Comparison of ENCODE assay signal across 18 cellular contexts in the genomic region with DNA sequence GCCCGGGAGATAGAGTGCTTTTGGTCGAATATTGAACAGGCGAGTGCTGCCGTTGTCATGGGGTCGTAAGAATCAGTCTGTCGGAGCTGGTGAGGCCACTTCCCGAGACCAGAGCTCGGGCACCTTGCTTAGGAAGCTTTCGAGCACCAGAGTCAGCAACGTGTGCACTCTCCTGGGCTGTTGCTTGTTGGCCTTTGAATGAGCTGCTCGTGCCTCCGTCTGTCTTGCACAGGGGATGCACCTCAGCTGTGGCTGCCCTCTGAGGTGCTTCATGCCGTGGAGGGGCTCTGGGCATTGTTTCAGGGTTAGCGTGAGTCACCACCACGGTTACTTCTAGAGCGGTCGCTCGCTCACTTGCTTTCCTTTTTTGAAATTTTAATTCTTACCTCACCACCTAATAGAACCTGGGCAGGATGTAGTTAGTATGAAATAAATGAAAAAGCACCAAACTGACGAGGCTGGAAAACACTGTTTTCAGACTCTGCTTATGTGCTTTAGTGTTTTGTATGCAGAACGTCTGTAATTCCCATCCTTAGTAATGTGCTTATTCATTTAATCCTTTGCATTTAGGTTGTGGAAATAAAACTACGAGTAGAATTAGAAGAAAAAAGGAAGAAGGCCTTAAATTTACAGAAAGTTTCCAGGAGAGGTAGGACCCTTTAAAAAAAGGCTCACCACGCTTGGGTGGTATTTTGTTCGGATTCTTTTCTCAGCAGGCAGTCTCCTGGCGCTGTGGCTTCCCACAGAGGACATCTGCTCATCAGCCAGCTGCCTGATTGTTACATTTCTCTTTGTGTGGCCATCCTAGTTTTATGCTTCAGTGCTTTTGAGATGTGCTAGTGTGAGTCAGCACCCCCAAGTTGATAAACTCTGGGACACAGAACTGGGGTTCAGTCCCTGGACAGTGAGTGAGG.
A peak's percentile ranks its signal among the peaks of the same experiment; 100 is the strongest.
DNase-seq lines count a peak whose midpoint lies in the region; ATAC-seq, FAIRE-seq and TF ChIP-seq lines count a peak whose summit lies in the region.
"Had no signal": no experiment of that assay in that cellular context is flagged by ENCODE, and none has a peak within 500 bp of the region (broad histone marks: within the 10 kb centered on the region; RNA-seq: fewer than 3 reads in every experiment).

No MANE protein-coding gene starts in this region.

- H3K9ac ChIP-seq in BLaER1 treated with 17β-estradiol and CSF1 and Interleukin-3, amounts not matched to agents 10 nM and 100 nM, result peak overlapping the region; percentile 1 to 79 (median 71); a peak in 19 of 22 replicates

- no peaks in the 10 kb centered on the region for H3K9me3 ChIP-seq in BLaER1 treated with 17β-estradiol and CSF1 and Interleukin-3, amounts not matched to agents 10 nM and 100 nM (replicated peaks in 1 of 11)
- H3K9me3 ChIP-seq: mucosa of descending colon, right atrium auricular region had no signal

- ATAC-seq in HG03521 (IDR thresholded peaks at IDR 0.05; ENCODE audit: unreplicated experiment), result no peak
- ATAC-seq in GM18502 (IDR thresholded peaks at IDR 0.05; ENCODE audit: poor library complexity, unreplicated experiment), result no peak
- ATAC-seq: mucosa of descending colon; stimulated activated naive CD8-positive, alpha-beta T cell treated with anti-CD3 and anti-CD28 coated beads, Interleukin-15, amount 100 ng/mL, for 72 hours; T-cell had no signal

- in situ Hi-C loops in astrocyte of the spinal cord (cut with HindIII; ENCODE audit: low sequenced_read_pairs), result no loop called here

- DNase-seq in NCI-H1694 treated with DMSO at 0.1 percent for 48 hours (lab: John Stamatoyannopoulos, UW), result peak; percentile 5
- DNase-seq in astrocyte of the spinal cord (ENCODE audit: low read depth, low spot score), result peak; percentile 69
- DNase-seq in islet precursor cell, result peak; percentile 45
- DNase-seq in COLO829 (ENCODE audit: low spot score), result no peak
- no peak for DNase-seq in HTR-8/SVneo (ENCODE audit: insufficient read length, low spot score)
- DNase-seq: activated CD4-positive, alpha-beta T cell treated with anti-CD3 and anti-CD28 coated beads for 4 hours; DMS79 treated with DMSO at 0.1 percent for 48 hours; erythroblast; mucosa of descending colon; NCI-H1048; stimulated activated naive CD8-positive, alpha-beta T cell treated with anti-CD3 and anti-CD28 coated beads, Interleukin-15, amount 100 ng/mL, for 72 hours; T-cell had no signal

- no peaks in the 10 kb centered on the region for H3K27me3 ChIP-seq in BLaER1 treated with 17β-estradiol and CSF1 and Interleukin-3, amounts not matched to agents 10 nM and 100 nM
- H3K27me3 ChIP-seq: hepatocyte, right atrium auricular region had no signal

- H3K4me1 ChIP-seq in BLaER1 treated with 17β-estradiol and CSF1 and Interleukin-3, amounts not matched to agents 10 nM and 100 nM, result peaks cover 51 to 75% (median 72%) of the 10 kb centered on the region in 10 experiments
- H3K4me1 ChIP-seq: right atrium auricular region had no signal

- H3K4me3 ChIP-seq in BLaER1 treated with 17β-estradiol and CSF1 and Interleukin-3, amounts not matched to agents 10 nM and 100 nM, result peak overlapping the region in 7 of 10 experiments; percentile 8 to 47 (median 25); a peak in 8 of 20 replicates
- H3K4me3 ChIP-seq in astrocyte of the spinal cord (ENCODE audit: low read depth, low read length), result no peak overlapping the region
- H3K4me3 ChIP-seq: hepatocyte, mucosa of descending colon, right atrium auricular region had no signal

- H4K20me1 ChIP-seq in BLaER1 treated with 17β-estradiol and CSF1 and Interleukin-3, amounts not matched to agents 10 nM and 100 nM, result peaks cover 2 to 58% (median 27%) of the 10 kb centered on the region in 11 experiments; a peak in 15 of 22 replicates

- peak overlapping the region in 10 of 11 experiments; percentile 6 to 89 (median 80); a peak in 18 of 22 replicates for H3K27ac ChIP-seq in BLaER1 treated with 17β-estradiol and CSF1 and Interleukin-3, amounts not matched to agents 10 nM and 100 nM
- H3K27ac ChIP-seq: hepatocyte, right atrium auricular region had no signal

- H3K36me3 ChIP-seq in BLaER1 treated with 17β-estradiol and CSF1 and Interleukin-3, amounts not matched to agents 10 nM and 100 nM, result peaks cover 65 to 85% (median 77%) of the 10 kb centered on the region in 11 experiments

- no peak for TF ChIP-seq CTCF in astrocyte of the spinal cord (IDR thresholded peaks at IDR 0.05; ENCODE audit: low read depth, low read length)

- no peak for FAIRE-seq in HTR-8/SVneo (lab: Jason Lieb, UNC)
- FAIRE-seq: bronchial epithelial cell had no signal

- peak overlapping the region; percentile 76 to 94 (median 82) for H3K4me2 ChIP-seq in BLaER1 treated with 17β-estradiol and CSF1 and Interleukin-3, amounts not matched to agents 10 nM and 100 nM
- H3K4me2 ChIP-seq: hepatocyte had no signal

Comparison
In these comparisons a context has a peak if more than half of its experiments do, and no peak if none do; other contexts are left out.
1. DNase-seq: peak in NCI-H1694 treated with DMSO at 0.1 percent for 48 hours (single experiment), astrocyte of the spinal cord (single experiment) and islet precursor cell (single experiment); none in COLO829 (single experiment) and HTR-8/SVneo (single experiment).